Comparison of ENCODE assay signal across 14 cellular contexts in genomic region chr10:50375051-50375452, GRCh38.
DNase-seq lines count a peak whose midpoint lies in the region; ATAC-seq and TF ChIP-seq lines count a peak whose summit lies in the region.
"Had no signal": no experiment of that assay in that cellular context is flagged by ENCODE, and none has a peak within 500 bp of the region (broad histone marks: within the 10 kb centered on the region; RNA-seq: fewer than 3 reads in every experiment).

No MANE protein-coding gene starts in this region.

- H3K79me2 ChIP-seq in GM23338 (replicated peaks; ENCODE audit: insufficient read depth), result no peaks in the 10 kb centered on the region; the same call in 1 of the 2 replicates

- H3K4me3 Mint-ChIP-seq in activated naive CD8-positive, alpha-beta T cell treated with anti-CD3 and anti-CD28 coated beads, Interleukin-2, amount 10 ng/mL, durations not matched to agents 7 days and 5 days, result no peak overlapping the region
- no peak overlapping the region for H3K4me3 Mint-ChIP-seq in activated naive CD8-positive, alpha-beta T cell treated with anti-CD3 and anti-CD28 coated beads for 36 hours
- H3K4me3 Mint-ChIP-seq in GM23338, result no peak overlapping the region
- H3K4me3 Mint-ChIP-seq: WTC11 had no signal

- POLR2A ChIA-PET in activated naive CD8-positive, alpha-beta T cell treated with anti-CD3 and anti-CD28 coated beads, Interleukin-2, amount 10 ng/mL, durations not matched to agents 7 days and 5 days (lab: Charles Lee), result no interaction called here

- H3K4me2 ChIP-seq in GM23338, result no peak overlapping the region

- H3K27me3 ChIP-seq in esophagus muscularis mucosa (no peaks in the 10 kb centered on the region), suprapubic skin (no peaks in the 10 kb centered on the region), GM23338 (ENCODE audit: insufficient read depth) (no peaks in the 10 kb centered on the region)
- H3K27me3 ChIP-seq: vagina had no signal

- TF ChIP-seq EP300 in esophagus muscularis mucosa (IDR thresholded peaks at IDR 0.05), result no peak
- no peak for TF ChIP-seq EP300 in suprapubic skin (IDR thresholded peaks at IDR 0.05)

- intact Hi-C loops in esophagus muscularis mucosa (cut with DNase I), result no loop called here

- peaks cover 18% of the 10 kb centered on the region for H3K36me3 Mint-ChIP-seq in activated naive CD8-positive, alpha-beta T cell treated with anti-CD3 and anti-CD28 coated beads, Interleukin-2, amount 10 ng/mL, durations not matched to agents 7 days and 5 days
- peaks cover 14% of the 10 kb centered on the region for H3K36me3 Mint-ChIP-seq in activated naive CD8-positive, alpha-beta T cell treated with anti-CD3 and anti-CD28 coated beads for 36 hours
- peaks cover 17% of the 10 kb centered on the region; the same call in 2 of the 3 replicates for H3K36me3 Mint-ChIP-seq in GM23338 (ENCODE audit: low read depth)

- H3K4me3 ChIP-seq in esophagus muscularis mucosa (no peak overlapping the region), suprapubic skin (no peak overlapping the region), GM23338 (no peak overlapping the region)
- H3K4me3 ChIP-seq: HAP-1, vagina had no signal

- H3K4me1 ChIP-seq in esophagus muscularis mucosa (peaks cover 33 to 38% (median 35%) of the 10 kb centered on the region in 4 donors), suprapubic skin (peaks cover 37% of the 10 kb centered on the region), GM23338 (ENCODE audit: insufficient read depth) (peaks cover 4% of the 10 kb centered on the region; the same call in 1 of the 2 replicates)
- H3K4me1 ChIP-seq: HAP-1 had no signal

- H4K20me1 ChIP-seq in GM23338 (replicated peaks; ENCODE audit: insufficient read depth), result no peaks in the 10 kb centered on the region

- no peak overlapping the region for H2AFZ ChIP-seq in GM23338

- H3F3A ChIP-seq in GM23338 (replicated peaks; ENCODE audit: low read depth), result no peaks in the 10 kb centered on the region

- TF ChIP-seq CTCF in esophagus muscularis mucosa (IDR thresholded peaks at IDR 0.05) (no peak), suprapubic skin (IDR thresholded peaks at IDR 0.05) (no peak), GM23338 (conservative IDR thresholded peaks at IDR 0.05; ENCODE audit: low read depth in 2 of 2) (no peak)

- peak; percentile 47 for ATAC-seq in activated naive CD8-positive, alpha-beta T cell treated with anti-CD3 and anti-CD28 coated beads, Interleukin-2, amount 10 ng/mL, durations not matched to agents 7 days and 5 days (ENCODE audit: low read depth)
- no peak for ATAC-seq in GM23338
- ATAC-seq: WTC11 had no signal

- peaks cover 6% of the 10 kb centered on the region for H3K4me1 Mint-ChIP-seq in activated naive CD8-positive, alpha-beta T cell treated with anti-CD3 and anti-CD28 coated beads, Interleukin-2, amount 10 ng/mL, durations not matched to agents 7 days and 5 days
- H3K4me1 Mint-ChIP-seq in activated naive CD8-positive, alpha-beta T cell treated with anti-CD3 and anti-CD28 coated beads for 36 hours, result peaks cover 9% of the 10 kb centered on the region
- H3K4me1 Mint-ChIP-seq in GM23338, result no peaks in the 10 kb centered on the region
- H3K4me1 Mint-ChIP-seq: WTC11 had no signal

- H3K27ac Mint-ChIP-seq in activated naive CD8-positive, alpha-beta T cell treated with anti-CD3 and anti-CD28 coated beads, Interleukin-2, amount 10 ng/mL, durations not matched to agents 7 days and 5 days, result no peak overlapping the region
- no peak overlapping the region for H3K27ac Mint-ChIP-seq in activated naive CD8-positive, alpha-beta T cell treated with anti-CD3 and anti-CD28 coated beads for 36 hours
- no peak overlapping the region for H3K27ac Mint-ChIP-seq in GM23338
- H3K27ac Mint-ChIP-seq: WTC11 had no signal

- H3K27ac ChIP-seq in esophagus muscularis mucosa (replicated peaks in 1 of 4) (peak overlapping the region in 3 of 4 donors; percentile 31 to 45 (median 40)), suprapubic skin (peak overlapping the region; percentile 64), GM23338 (ENCODE audit: low read depth) (no peak overlapping the region)
- H3K27ac ChIP-seq: vagina had no signal

- H3K36me3 ChIP-seq in esophagus muscularis mucosa, result no peaks in the 10 kb centered on the region
- H3K36me3 ChIP-seq in suprapubic skin, result no peaks in the 10 kb centered on the region
- H3K36me3 ChIP-seq in GM23338 (ENCODE audit: insufficient read depth), result no peaks in the 10 kb centered on the region
- H3K36me3 ChIP-seq: HAP-1, vagina had no signal

- H3K9me3 Mint-ChIP-seq in activated naive CD8-positive, alpha-beta T cell treated with anti-CD3 and anti-CD28 coated beads, Interleukin-2, amount 10 ng/mL, durations not matched to agents 7 days and 5 days, result no peaks in the 10 kb centered on the region
- H3K9me3 Mint-ChIP-seq in activated naive CD8-positive, alpha-beta T cell treated with anti-CD3 and anti-CD28 coated beads for 36 hours, result no peaks in the 10 kb centered on the region
- no peaks in the 10 kb centered on the region for H3K9me3 Mint-ChIP-seq in GM23338

- DNase-seq in activated naive CD8-positive, alpha-beta T cell treated with anti-CD3 and anti-CD28 coated beads, Interleukin-2, amount 10 ng/mL, durations not matched to agents 7 days and 5 days, result no peak
- DNase-seq in activated naive CD8-positive, alpha-beta T cell treated with anti-CD3 and anti-CD28 coated beads for 36 hours, result no peak
- DNase-seq in NOMO-1 (lab: John Stamatoyannopoulos, UW; ENCODE audit: unreplicated experiment in 2 of 2) (peak; percentile 67 to 77), esophagus muscularis mucosa (ENCODE audit: extremely low spot score) (no peak), suprapubic skin (ENCODE audit: low spot score in 2 of 2) (no peak), dermis blood vessel endothelial cell (no peak), GM23338 (ENCODE audit: low spot score) (no peak)
- DNase-seq in activated CD4-positive, alpha-beta T cell treated with anti-CD3 and anti-CD28 coated beads, Interleukin-2, amount 50 U/mL, for 4 hours, result no peak
- DNase-seq: DMS153; NCI-H748 treated with DMSO at 0.1 percent for 48 hours; stimulated activated CD4-positive, alpha-beta T cell treated with anti-CD3 and anti-CD28 coated beads, Interleukin-2, amount 100 ng/mL, for 48 hours had no signal

- H3K9me3 ChIP-seq in esophagus muscularis mucosa (no peaks in the 10 kb centered on the region), suprapubic skin (no peaks in the 10 kb centered on the region)
- H3K9me3 ChIP-seq: HAP-1, vagina had no signal

- TF ChIP-seq POLR2A in esophagus muscularis mucosa (IDR thresholded peaks at IDR 0.05; ENCODE audit: low read depth) (no peak), suprapubic skin (IDR thresholded peaks at IDR 0.05) (no peak)

- no peaks in the 10 kb centered on the region for H3K27me3 Mint-ChIP-seq in activated naive CD8-positive, alpha-beta T cell treated with anti-CD3 and anti-CD28 coated beads, Interleukin-2, amount 10 ng/mL, durations not matched to agents 7 days and 5 days
- H3K27me3 Mint-ChIP-seq in activated naive CD8-positive, alpha-beta T cell treated with anti-CD3 and anti-CD28 coated beads for 36 hours, result no peaks in the 10 kb centered on the region
- no peaks in the 10 kb centered on the region for H3K27me3 Mint-ChIP-seq in GM23338 (ENCODE audit: insufficient read depth, low read depth, poor library complexity)

- H3K9me2 ChIP-seq in GM23338 (ENCODE audit: insufficient read depth), result no peaks in the 10 kb centered on the region

TF ChIP-seq in GM23338, 12 proteins besides CTCF, POLR2A, EP300 and RAD21 (continues in another document):
- TF ChIP-seq EZH2 (IDR thresholded peaks at IDR 0.05; ENCODE audit: low read depth, unreplicated experiment) (no peak), STAT1 (IDR thresholded peaks at IDR 0.05; ENCODE audit: unreplicated experiment) (no peak)

Comparison
In these comparisons a context has a peak if more than half of its experiments do, and no peak if none do; other contexts are left out.
1. DNase-seq: peak in NOMO-1 (2 of 2); none in activated naive CD8-positive, alpha-beta T cell treated with anti-CD3 and anti-CD28 coated beads, Interleukin-2, amount 10 ng/mL, durations not matched to agents 7 days and 5 days (single experiment), activated naive CD8-positive, alpha-beta T cell treated with anti-CD3 and anti-CD28 coated beads for 36 hours (single experiment), esophagus muscularis mucosa (single experiment), suprapubic skin (0 of 2), dermis blood vessel endothelial cell (single experiment), activated CD4-positive, alpha-beta T cell treated with anti-CD3 and anti-CD28 coated beads, Interleukin-2, amount 50 U/mL, for 4 hours (0 of 2) and GM23338 (single experiment).